In the genomic region with DNA sequence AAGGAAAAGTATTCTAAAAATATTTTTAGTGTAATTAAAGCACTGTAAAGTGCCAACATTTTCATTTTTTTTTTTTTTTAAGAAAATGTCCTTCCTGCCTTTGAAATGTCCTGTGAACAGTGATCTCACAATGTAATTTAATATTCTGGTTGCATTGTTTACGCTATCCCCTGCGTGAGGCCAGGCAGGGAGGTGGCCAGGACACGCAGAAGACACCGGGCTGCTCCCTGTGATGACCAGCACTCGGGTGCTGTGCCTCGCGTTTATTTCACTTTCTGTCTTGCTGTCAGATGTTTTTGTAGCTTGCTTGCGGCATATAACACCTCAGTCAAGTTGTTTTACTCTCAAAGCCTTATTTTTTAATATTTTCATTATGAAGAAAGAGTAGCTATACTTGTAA, we compare ENCODE assay signal across 26 cellular contexts. TPM values are rescaled to one million over a fixed set of nuclear protein-coding genes. Genes with fewer than 3 reads are reported as not detected.
A peak's percentile ranks its signal among the peaks of the same experiment; 100 is the strongest.
DNase-seq lines count a peak whose midpoint lies in the region; ATAC-seq, FAIRE-seq and TF ChIP-seq lines count a peak whose summit lies in the region.
"Had no signal": no experiment of that assay in that cellular context is flagged by ENCODE, and none has a peak within 500 bp of the region (broad histone marks: within the 10 kb centered on the region; RNA-seq: fewer than 3 reads in every experiment).

No MANE protein-coding gene starts in this region.

- H3K9ac ChIP-seq in Karpas-422 (ENCODE audit: low read length), result no peak overlapping the region
- no peak overlapping the region for H3K9ac ChIP-seq in parathyroid adenoma
- H3K9ac ChIP-seq: BLaER1 had no signal

- H3K4me1 ChIP-seq in Karpas-422 (ENCODE audit: low read length) (no peaks in the 10 kb centered on the region), parathyroid adenoma (no peaks in the 10 kb centered on the region)
- H3K4me1 ChIP-seq: BE2C had no signal

- peak; percentile 66 for DNase-seq in DMS53 treated with DMSO at 0.1 percent for 48 hours (lab: John Stamatoyannopoulos, UW; ENCODE audit: unreplicated experiment)
- peak; percentile 21 for DNase-seq in Karpas-422
- no peak for DNase-seq in GM19238 (ENCODE audit: insufficient read length, low spot score)
- DNase-seq in GM12891 (ENCODE audit: insufficient read length, low spot score), result no peak
- DNase-seq: 8988T; ACHN; BE2C; C1 segment of cervical spinal cord; CD4-positive, alpha-beta memory T cell; CD4-positive, CD25-positive, alpha-beta regulatory T cell; CD8-positive, alpha-beta memory T cell; COR-L47; DMS 273 treated with DMSO at 0.1 percent for 48 hours; DMS153; DMS79; DND-41; EL; GDM1 had no signal

- TF ChIP-seq POLR2A in GM12891 (IDR thresholded peaks at IDR 0.05; ENCODE audit: low read depth, low read length), result no peak

- no peak for FAIRE-seq in GM12891 (lab: Jason Lieb, UNC)
- FAIRE-seq: A204.1, GM12878 had no signal

- H4K20me1 ChIP-seq in Karpas-422 (ENCODE audit: insufficient read depth, low read depth, low read length), result no peaks in the 10 kb centered on the region
- H4K20me1 ChIP-seq: BLaER1 had no signal

- no peak overlapping the region for H3K4me2 ChIP-seq in Karpas-422 (ENCODE audit: low read depth, low read length, poor library complexity, severe bottlenecking)
- H3K4me2 ChIP-seq in parathyroid adenoma (ENCODE audit: low read length), result peak overlapping the region; percentile 21

- H3K4me3 ChIP-seq in Karpas-422 (ENCODE audit: low read length) (no peak overlapping the region), parathyroid adenoma (ENCODE audit: low read depth, low read length) (no peak overlapping the region)
- H3K4me3 ChIP-seq: BLaER1, GM12878 had no signal

- H3K27ac ChIP-seq in Karpas-422 (ENCODE audit: low read length) (no peak overlapping the region), parathyroid adenoma (no peak overlapping the region)
- H3K27ac ChIP-seq: BLaER1 had no signal

- H3K9me2 ChIP-seq in Karpas-422 (replicated peaks; ENCODE audit: insufficient read depth, low read length), result no peaks in the 10 kb centered on the region

- no peak for TF ChIP-seq CTCF in parathyroid adenoma (IDR thresholded peaks at IDR 0.05)

- H3K27me3 ChIP-seq in Karpas-422 (ENCODE audit: low read length), result no peaks in the 10 kb centered on the region
- H3K27me3 ChIP-seq in parathyroid adenoma (ENCODE audit: control insufficient read depth, insufficient read depth, low read length), result no peaks in the 10 kb centered on the region
- H3K27me3 ChIP-seq: BLaER1 had no signal

- H3K9me3 ChIP-seq in Karpas-422 (ENCODE audit: low read length) (no peaks in the 10 kb centered on the region), parathyroid adenoma (ENCODE audit: control insufficient read depth, low read length) (no peaks in the 10 kb centered on the region)
- H3K9me3 ChIP-seq: BE2C, BLaER1 had no signal

- H3K79me2 ChIP-seq in Karpas-422 (ENCODE audit: low read length) (no peaks in the 10 kb centered on the region), parathyroid adenoma (no peaks in the 10 kb centered on the region)

- H3K36me3 ChIP-seq in Karpas-422 (ENCODE audit: insufficient read depth, low read length) (no peaks in the 10 kb centered on the region), parathyroid adenoma (ENCODE audit: control insufficient read depth, insufficient read depth, low read length) (no peaks in the 10 kb centered on the region)
- H3K36me3 ChIP-seq: BE2C, BLaER1 had no signal

- no peak overlapping the region for H2AFZ ChIP-seq in Karpas-422 (ENCODE audit: low read length)
- peak overlapping the region; percentile 42 for H2AFZ ChIP-seq in parathyroid adenoma

- no peak for ATAC-seq in HG03139 (IDR thresholded peaks at IDR 0.05; ENCODE audit: unreplicated experiment)
- ATAC-seq: GM12878 had no signal

TF ChIP-seq in GM12891, 5 proteins besides CTCF, POLR2A, EP300 and RAD21:
- no peak for TF ChIP-seq POU2F2 (IDR thresholded peaks at IDR 0.05; ENCODE audit: low read depth, low read length)
- no peak for TF ChIP-seq POLR2AphosphoS5 (IDR thresholded peaks at IDR 0.05; ENCODE audit: low read depth, low read length)
- no peak for TF ChIP-seq SPI1 (IDR thresholded peaks at IDR 0.05; ENCODE audit: low read depth, low read length)
- no peak for TF ChIP-seq TAF1 (IDR thresholded peaks at IDR 0.05; ENCODE audit: low read depth, low read length)
- no peak for TF ChIP-seq PAX5 (IDR thresholded peaks at IDR 0.05; ENCODE audit: insufficient read depth, low read length, severe bottlenecking)
TF ChIP-seq in GM12891: peak in this region for 0.

RNA-seq across cellular contexts. Expression of a gene that starts 18.5 kb away (rescaled TPM):
- total RNA-seq in Karpas-422 (2014; rRNA removed; shearing (Covaris generic); ENCODE audit: low replicate concordance), result not detected in 2 replicates
- polyA plus RNA-seq in GM12891 (2012; ENCODE audit: low read depth, missing spikeins), result not detected
- total RNA-seq: A673; CD4-positive, alpha-beta memory T cell; CD4-positive, CD25-positive, alpha-beta regulatory T cell; CD8-positive, alpha-beta memory T cell; GM12878 had no signal
- polyA plus RNA-seq: AG04450; CD14-positive monocyte; CD4-positive, alpha-beta memory T cell; CD4-positive, CD25-positive, alpha-beta regulatory T cell; CD8-positive, alpha-beta memory T cell; GM12878 had no signal

Comparison
In these comparisons a context has a peak if more than half of its experiments do, and no peak if none do; other contexts are left out.
1. DNase-seq: peak in DMS53 treated with DMSO at 0.1 percent for 48 hours (single experiment) and Karpas-422 (single experiment); none in GM19238 (single experiment) and GM12891 (single experiment).